In the genomic region with DNA sequence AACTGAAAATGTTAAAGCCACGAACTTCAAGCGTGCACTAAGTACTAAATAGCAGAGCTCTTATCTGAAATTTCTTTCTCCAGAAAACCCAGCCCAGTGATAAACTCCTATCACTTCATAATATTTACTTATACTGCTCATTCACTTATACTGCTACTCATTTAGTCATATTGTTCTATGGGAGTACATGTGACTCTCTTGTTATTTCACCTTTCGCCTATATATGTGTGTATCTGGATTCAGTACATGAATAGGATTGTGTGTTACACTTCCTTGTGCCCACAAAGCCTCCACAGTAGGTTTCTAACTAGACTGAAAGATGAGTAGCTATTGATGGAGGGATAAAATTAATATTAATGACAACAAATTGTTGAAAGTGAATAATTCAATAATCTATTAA, we compare ENCODE assay signal across 18 cellular contexts.
DNase-seq lines count a peak whose midpoint lies in the region; ATAC-seq, FAIRE-seq and TF ChIP-seq lines count a peak whose summit lies in the region.
"Had no signal": no experiment of that assay in that cellular context is flagged by ENCODE, and none has a peak within 500 bp of the region (broad histone marks: within the 10 kb centered on the region; RNA-seq: fewer than 3 reads in every experiment).

No MANE protein-coding gene starts in this region.

- no peaks in the 10 kb centered on the region for H3K4me1 Mint-ChIP-seq in activated CD4-positive, alpha-beta memory T cell treated with anti-CD3 and anti-CD28 coated beads, Interleukin-2, amount 10 ng/mL, durations not matched to agents 7 days and 5 days
- H3K4me1 Mint-ChIP-seq: CD4-positive, alpha-beta memory T cell had no signal

- DNase-seq in NCI-H69 (lab: John Stamatoyannopoulos, UW) (peak; percentile 13), mucosa of descending colon (no peak), transverse colon (no peak)
- no peak for DNase-seq in activated naive CD4-positive, alpha-beta T cell treated with Interleukin-2 at 50 U/mL for 16 hours
- no peak for DNase-seq in activated CD4-positive, alpha-beta memory T cell treated with anti-CD3 and anti-CD28 coated beads, Interleukin-2, amount 10 ng/mL, durations not matched to agents 7 days and 5 days
- DNase-seq: C1 segment of cervical spinal cord; Calu3; CD4-positive, alpha-beta memory T cell; COR-L47; DMS53; DMS79 treated with DMSO at 0.1 percent for 48 hours; GF-D8; H9 had no signal

- POLR2A ChIA-PET in activated CD4-positive, alpha-beta memory T cell treated with anti-CD3 and anti-CD28 coated beads, Interleukin-2, amount 10 ng/mL, durations not matched to agents 7 days and 5 days (lab: Charles Lee): no interaction called here

- no peak for TF ChIP-seq POLR2A in transverse colon (IDR thresholded peaks at IDR 0.05)

- H3K4me3 Mint-ChIP-seq in activated CD4-positive, alpha-beta memory T cell treated with anti-CD3 and anti-CD28 coated beads, Interleukin-2, amount 10 ng/mL, durations not matched to agents 7 days and 5 days: no peak overlapping the region
- H3K4me3 Mint-ChIP-seq: CD4-positive, alpha-beta memory T cell; GM23338; H9 had no signal

- CTCF ChIA-PET in activated CD4-positive, alpha-beta memory T cell treated with anti-CD3 and anti-CD28 coated beads, Interleukin-2, amount 10 ng/mL, durations not matched to agents 7 days and 5 days (lab: Charles Lee): no interaction called here

- no peaks in the 10 kb centered on the region for H3K4me1 ChIP-seq in mucosa of descending colon (ENCODE audit: low read depth)
- H3K4me1 ChIP-seq in transverse colon: peaks cover 0 to 14% (median 5%) of the 10 kb centered on the region in 4 donors

- no peak for TF ChIP-seq EP300 in transverse colon (IDR thresholded peaks at IDR 0.05; ENCODE audit: low read depth)

- no peaks in the 10 kb centered on the region for H3K27me3 ChIP-seq in transverse colon

- no peak overlapping the region for H3K4me3 ChIP-seq in mucosa of descending colon
- H3K4me3 ChIP-seq in transverse colon: no peak overlapping the region
- H3K4me3 ChIP-seq: GM23338 had no signal

- no peaks in the 10 kb centered on the region for H3K36me3 ChIP-seq in mucosa of descending colon (ENCODE audit: low read depth)
- no peaks in the 10 kb centered on the region for H3K36me3 ChIP-seq in transverse colon

- H3K36me3 Mint-ChIP-seq in activated CD4-positive, alpha-beta memory T cell treated with anti-CD3 and anti-CD28 coated beads, Interleukin-2, amount 10 ng/mL, durations not matched to agents 7 days and 5 days (ENCODE audit: low read depth): no peaks in the 10 kb centered on the region
- H3K36me3 Mint-ChIP-seq: CD4-positive, alpha-beta memory T cell had no signal

- no peak overlapping the region for H3K27ac Mint-ChIP-seq in activated CD4-positive, alpha-beta memory T cell treated with anti-CD3 and anti-CD28 coated beads, Interleukin-2, amount 10 ng/mL, durations not matched to agents 7 days and 5 days
- H3K27ac Mint-ChIP-seq: CD4-positive, alpha-beta memory T cell; GM23338; H9 had no signal

- WGBS in transverse colon (ENCODE audit: low coverage in 1 of 2), 2 donors: 36 to 50% methylated on average over 3 of the region's 3 CpGs

- H3K9me3 ChIP-seq in mucosa of descending colon (no peaks in the 10 kb centered on the region), transverse colon (peaks cover 0 to 3% of the 10 kb centered on the region in 2 donors)

- intact Hi-C loops in mucosa of descending colon (cut with DNase I, micrococcal nuclease) (no loop called here), transverse colon (cut with DNase I; ENCODE audit: low total_unique reads) (no loop called here)

- H3K9me3 Mint-ChIP-seq in activated CD4-positive, alpha-beta memory T cell treated with anti-CD3 and anti-CD28 coated beads, Interleukin-2, amount 10 ng/mL, durations not matched to agents 7 days and 5 days: peaks cover 1% of the 10 kb centered on the region
- H3K9me3 Mint-ChIP-seq: GM23338, H9 had no signal

- H3K27ac ChIP-seq in transverse colon: peak overlapping the region; percentile 29 to 40 (median 36)

- in situ Hi-C loops in transverse colon (cut with MboI; ENCODE audit: low pct_ligation_motif_present in 1 of 4, low pct_unique_long_range_greater_than_20kb in 1 of 4, low sequenced_read_pairs in 3 of 4): no loop called here

- ATAC-seq in mucosa of descending colon: peak; percentile 100
- ATAC-seq: GM23338, HCT116 had no signal

- no peaks in the 10 kb centered on the region for H3K27me3 Mint-ChIP-seq in activated CD4-positive, alpha-beta memory T cell treated with anti-CD3 and anti-CD28 coated beads, Interleukin-2, amount 10 ng/mL, durations not matched to agents 7 days and 5 days
- H3K27me3 Mint-ChIP-seq: CD4-positive, alpha-beta memory T cell had no signal

- FAIRE-seq in colon (lab: Jason Lieb, UNC): peak; percentile 86
- FAIRE-seq: GM12891, GM18507 had no signal

- TF ChIP-seq CTCF in mucosa of descending colon (IDR thresholded peaks at IDR 0.05) (no peak), transverse colon (IDR thresholded peaks at IDR 0.05) (no peak)
